18 cellular contexts compared by ENCODE assay signal in genomic region chr1:106447466-106447865, GRCh38.
DNase-seq lines count a peak whose midpoint lies in the region; FAIRE-seq and TF ChIP-seq lines count a peak whose summit lies in the region.
"Had no signal": no experiment of that assay in that cellular context is flagged by ENCODE, and none has a peak within 500 bp of the region (broad histone marks: within the 10 kb centered on the region; RNA-seq: fewer than 3 reads in every experiment).

No MANE protein-coding gene starts in this region.

- H3K9ac ChIP-seq in SK-N-SH = no peak overlapping the region
- H3K9ac ChIP-seq in neural progenitor cell = no peak overlapping the region
- H3K9ac ChIP-seq: BLaER1 had no signal

- CTCF ChIA-PET in A673 (lab: Charles Lee) (no interaction called here), SK-N-SH (lab: Yijun Ruan, JAX) (interaction anchor here (0.6 kb wide), 1 partner anchor 1482 kb away, joined by 3 read pairs; no protein-coding TSS in a partner anchor)

- BruUV-seq in A673 (replicated peaks; lab: Mats Ljungman, UMichigan) = no TSS peak

- POLR2A ChIA-PET in A673 (lab: Charles Lee; ENCODE audit: low non-redundant PET) = no interaction called here
- POLR2A ChIA-PET in SK-N-SH (lab: Yijun Ruan, JAX) = interaction anchor here (0.6 kb wide), 1 partner anchor 18 kb away, joined by 3 read pairs; no protein-coding TSS in a partner anchor

- H3K79me2 ChIP-seq in SK-N-SH (ENCODE audit: insufficient read depth) = no peaks in the 10 kb centered on the region
- no peaks in the 10 kb centered on the region for H3K79me2 ChIP-seq in neural progenitor cell (ENCODE audit: low read depth)

- no peak for TF ChIP-seq RAD21 in SK-N-SH (IDR thresholded peaks at IDR 0.05; ENCODE audit: low read length)

- H2AFZ ChIP-seq in SK-N-SH (ENCODE audit: low read depth) = no peak overlapping the region
- H2AFZ ChIP-seq in neural progenitor cell (replicated peaks) = peak overlapping the region; percentile 70
- H2AFZ ChIP-seq: GM23338 had no signal

- H3K27ac Mint-ChIP-seq in neural progenitor cell = no peak overlapping the region
- H3K27ac Mint-ChIP-seq: B cell; CD4-positive, CD25-positive, alpha-beta regulatory T cell; CD8-positive, alpha-beta T cell; GM23338; H9 had no signal

- no peak overlapping the region for H3K4me3 Mint-ChIP-seq in neural progenitor cell
- H3K4me3 Mint-ChIP-seq: B cell; CD4-positive, CD25-positive, alpha-beta regulatory T cell; CD8-positive, alpha-beta T cell; GM23338; H9 had no signal

- peak in 1 of 2 experiments; percentile 85; a peak in 2 of 4 replicates for TF ChIP-seq EP300 in SK-N-SH (IDR thresholded peaks at IDR 0.05; ENCODE audit: borderline replicate concordance in 1 of 2, low read depth in 1 of 2, low read length in 1 of 2)

- no peaks in the 10 kb centered on the region for H3K9me3 Mint-ChIP-seq in neural progenitor cell
- H3K9me3 Mint-ChIP-seq: CD8-positive, alpha-beta T cell; GM23338; H9 had no signal

- peak; percentile 6 for FAIRE-seq in D721Med (lab: Jason Lieb, UNC)
- FAIRE-seq: GM12892, GM19239 had no signal

- H3K36me3 ChIP-seq in A673 (ENCODE audit: insufficient read depth, low read length, poor library complexity, severe bottlenecking) = no peaks in the 10 kb centered on the region
- no peaks in the 10 kb centered on the region for H3K36me3 ChIP-seq in SK-N-SH (replicated peaks in 1 of 2; ENCODE audit: control insufficient read depth in 1 of 2, insufficient read depth in 2 of 2, low read length in 1 of 2)
- no peaks in the 10 kb centered on the region for H3K36me3 ChIP-seq in neural progenitor cell
- H3K36me3 ChIP-seq: BLaER1 had no signal

- no peaks in the 10 kb centered on the region for H3K36me3 Mint-ChIP-seq in neural progenitor cell
- H3K36me3 Mint-ChIP-seq: CD4-positive, CD25-positive, alpha-beta regulatory T cell; CD8-positive, alpha-beta T cell had no signal

- H3K4me1 ChIP-seq in A673 (ENCODE audit: insufficient read depth, low read length, poor library complexity, severe bottlenecking) (no peaks in the 10 kb centered on the region), SK-N-SH (ENCODE audit: control insufficient read depth in 1 of 2, insufficient read depth in 2 of 2, low read depth in 1 of 2, low read length in 1 of 2) (peaks cover 0 to 2% of the 10 kb centered on the region in 2 experiments; a peak in 1 of 4 replicates), neural progenitor cell (no peaks in the 10 kb centered on the region)
- H3K4me1 ChIP-seq: BLaER1, Caco-2 had no signal

- H3K27me3 ChIP-seq in A673 (replicated peaks; ENCODE audit: insufficient read depth, low read depth, low read length, poor library complexity) (no peaks in the 10 kb centered on the region), SK-N-SH (ENCODE audit: insufficient read depth) (no peaks in the 10 kb centered on the region), neural progenitor cell (no peaks in the 10 kb centered on the region)
- H3K27me3 ChIP-seq: BLaER1 had no signal

- H3K4me1 Mint-ChIP-seq in neural progenitor cell = no peaks in the 10 kb centered on the region
- H3K4me1 Mint-ChIP-seq: B cell; CD4-positive, CD25-positive, alpha-beta regulatory T cell; GM23338; H9 had no signal

- intact Hi-C loops in A673 (cut with micrococcal nuclease; ENCODE audit: unreplicated experiment) = no loop called here

- H3K4me2 ChIP-seq in SK-N-SH (no peak overlapping the region), neural progenitor cell (no peak overlapping the region)
- H3K4me2 ChIP-seq: BLaER1, GM23338 had no signal

- no peaks in the 10 kb centered on the region for H3K27me3 Mint-ChIP-seq in neural progenitor cell (ENCODE audit: insufficient read depth, low read depth)
- H3K27me3 Mint-ChIP-seq: B cell; CD4-positive, CD25-positive, alpha-beta regulatory T cell had no signal

- H3K9me2 ChIP-seq in SK-N-SH = no peaks in the 10 kb centered on the region

- no peak overlapping the region for H3K4me3 ChIP-seq in A673 (ENCODE audit: low read depth, low read length, poor library complexity, severe bottlenecking)
- H3K4me3 ChIP-seq in SK-N-SH (ENCODE audit: low read depth in 2 of 2, low read length in 1 of 2) = no peak overlapping the region
- no peak overlapping the region for H3K4me3 ChIP-seq in neural progenitor cell
- H3K4me3 ChIP-seq: BLaER1, GM23338 had no signal

- DNase-seq in A673 (ENCODE audit: low spot score) (peak; percentile 21), D721Med (ENCODE audit: insufficient read length, low spot score) (no peak), SK-N-SH (peak; percentile 34), neural progenitor cell (ENCODE audit: low spot score) (no peak), NCI-H748 treated with DMSO at 0.1 percent for 48 hours (lab: John Stamatoyannopoulos, UW) (no peak)
- no peak for DNase-seq in activated CD4-positive, CD25-positive, alpha-beta regulatory T cell (lab: John Stamatoyannopoulos, UW)
- DNase-seq: Caco-2; CD4-positive, CD25-positive, alpha-beta regulatory T cell; CD8-positive, alpha-beta T cell; DMS 273 treated with DMSO at 0.1 percent for 48 hours; DND-41; H9 had no signal

- H3F3A ChIP-seq in SK-N-SH (replicated peaks; ENCODE audit: insufficient read depth) = no peaks in the 10 kb centered on the region
- no peaks in the 10 kb centered on the region for H3F3A ChIP-seq in neural progenitor cell (ENCODE audit: low read depth)

- H3K9me3 ChIP-seq in A673 (ENCODE audit: low read depth, low read length, poor library complexity, severe bottlenecking) (no peaks in the 10 kb centered on the region), SK-N-SH (no peaks in the 10 kb centered on the region; the same call in none of the 2 replicates), neural progenitor cell (ENCODE audit: low read depth) (no peaks in the 10 kb centered on the region)
- H3K9me3 ChIP-seq: BLaER1, Caco-2 had no signal

- H3K27ac ChIP-seq in A673 (ENCODE audit: low read depth, low read length, poor library complexity, severe bottlenecking) = no peak overlapping the region
- no peak overlapping the region for H3K27ac ChIP-seq in SK-N-SH (ENCODE audit: low read depth in 2 of 2, low read length in 1 of 2)
- H3K27ac ChIP-seq in neural progenitor cell = no peak overlapping the region
- H3K27ac ChIP-seq: BLaER1, C4-2B had no signal

- TF ChIP-seq CTCF in A673 (conservative IDR thresholded peaks at IDR 0.05; ENCODE audit: low read depth, low read length) = no peak
- no peak for TF ChIP-seq CTCF in D721Med (IDR thresholded peaks at IDR 0.05; ENCODE audit: insufficient read depth, missing control alignments)
- no peak for TF ChIP-seq CTCF in SK-N-SH (IDR thresholded peaks at IDR 0.05)
- TF ChIP-seq CTCF in neural progenitor cell (IDR thresholded peaks at IDR 0.05) = no peak

- H4K20me1 ChIP-seq in SK-N-SH (ENCODE audit: insufficient read depth) (no peaks in the 10 kb centered on the region), neural progenitor cell (ENCODE audit: low read depth) (no peaks in the 10 kb centered on the region)
- H4K20me1 ChIP-seq: BLaER1 had no signal

TF ChIP-seq in SK-N-SH, 30 proteins besides CTCF, POLR2A, EP300 and RAD21:
- TF ChIP-seq RXRA (IDR thresholded peaks at IDR 0.05; ENCODE audit: borderline replicate concordance, low read depth) = no peak
- no peak for TF ChIP-seq IRF3 (IDR thresholded peaks at IDR 0.05; ENCODE audit: low read depth, low read length)
- no peak for TF ChIP-seq NFIC (IDR thresholded peaks at IDR 0.05; ENCODE audit: borderline replicate concordance)
- TF ChIP-seq GATA2 (CRISPR knock-in tag; IDR thresholded peaks at IDR 0.05) = peak; percentile 89
- no peak for TF ChIP-seq EZH2phosphoT487 (IDR thresholded peaks at IDR 0.05; ENCODE audit: borderline replicate concordance, low read depth)
- TF ChIP-seq RCOR1 (IDR thresholded peaks at IDR 0.05; ENCODE audit: low read length) = peak; percentile 80; the same call in 1 of the 2 replicates
- 0 out of 2 replicates have a peak, but pooled peaks have one; percentile 15 for TF ChIP-seq FOXJ3 (CRISPR knock-in tag; IDR thresholded peaks at IDR 0.05)
- peak; percentile 17 for TF ChIP-seq CHD2 (IDR thresholded peaks at IDR 0.05; ENCODE audit: low read length, partially characterized antibody)
- TF ChIP-seq MXI1 (IDR thresholded peaks at IDR 0.05; ENCODE audit: low read depth, low read length) = 0 out of 2 replicates have a peak, but pooled peaks have one; percentile 8

Comparison
In these comparisons a context has a peak if more than half of its experiments do, and no peak if none do; other contexts are left out.
1. DNase-seq: peak in A673 (single experiment) and SK-N-SH (single experiment); none in D721Med (single experiment), neural progenitor cell (single experiment), activated CD4-positive, CD25-positive, alpha-beta regulatory T cell (0 of 4) and NCI-H748 treated with DMSO at 0.1 percent for 48 hours (single experiment).